ENCODE assay signal across 15 cellular contexts in genomic region chr12:127286281-127286680, GRCh38.
DNase-seq lines count a peak whose midpoint lies in the region; ATAC-seq and TF ChIP-seq lines count a peak whose summit lies in the region.
"Had no signal": no experiment of that assay in that cellular context is flagged by ENCODE, and none has a peak within 500 bp of the region (broad histone marks: within the 10 kb centered on the region; RNA-seq: fewer than 3 reads in every experiment).

No MANE protein-coding gene starts in this region.

- no peak for TF ChIP-seq CTCF in colonic mucosa (IDR thresholded peaks at IDR 0.05)
- TF ChIP-seq CTCF in psoas muscle (IDR thresholded peaks at IDR 0.05): no peak

- H4K20me1 ChIP-seq in GM23248 (ENCODE audit: insufficient read depth): no peaks in the 10 kb centered on the region
- H4K20me1 ChIP-seq: BLaER1 had no signal

- no peak overlapping the region for H2AFZ ChIP-seq in GM23248
- H2AFZ ChIP-seq: GM23338 had no signal

- no peaks in the 10 kb centered on the region for H3K79me2 ChIP-seq in GM23248 (ENCODE audit: insufficient read depth)

- H3K27me3 ChIP-seq in GM23248 (replicated peaks; ENCODE audit: insufficient read depth) (no peaks in the 10 kb centered on the region), SJSA1 (replicated peaks) (no peaks in the 10 kb centered on the region), colonic mucosa (no peaks in the 10 kb centered on the region), psoas muscle (ENCODE audit: insufficient read depth in 3 of 3, low read length in 2 of 3) (no peaks in the 10 kb centered on the region)
- H3K27me3 ChIP-seq: BLaER1 had no signal

- H3K4me3 ChIP-seq in GM23248 (no peak overlapping the region), SJSA1 (no peak overlapping the region), colonic mucosa (no peak overlapping the region), psoas muscle (no peak overlapping the region)
- H3K4me3 ChIP-seq: A549, BLaER1, GM12878, GM23338 had no signal

- H3F3A ChIP-seq in GM23248 (ENCODE audit: insufficient read depth): peaks cover 25% of the 10 kb centered on the region

- intact Hi-C loops in colonic mucosa (cut with DNase I) (no loop called here), psoas muscle (cut with DNase I) (no loop called here)

- H3K4me2 ChIP-seq in GM23248 (ENCODE audit: unreplicated experiment): no peak overlapping the region
- H3K4me2 ChIP-seq: A549, BLaER1, GM23338 had no signal

- no peaks in the 10 kb centered on the region for H3K36me3 ChIP-seq in GM23248 (ENCODE audit: low read depth)
- H3K36me3 ChIP-seq in SJSA1: no peaks in the 10 kb centered on the region
- H3K36me3 ChIP-seq in colonic mucosa: no peaks in the 10 kb centered on the region
- H3K36me3 ChIP-seq in psoas muscle (ENCODE audit: insufficient read depth in 1 of 2, low read depth in 1 of 2): no peaks in the 10 kb centered on the region
- H3K36me3 ChIP-seq: BLaER1 had no signal

- WGBS in GM23248 (ENCODE audit: low coverage in 1 of 2, low lambda C conversion rate in 2 of 2, missing lambda C conversion rate in 2 of 2), 2 experiments: 92 to 95% methylated on average over 3 of the region's 3 CpGs
- WGBS in psoas muscle, 3 donors: 69 to 88% (median 87%) methylated on average over 3 of the region's 3 CpGs

- H3K27ac ChIP-seq in GM23248 (peak overlapping the region; percentile 99), SJSA1 (peak overlapping the region; percentile 98), epithelial cell of prostate (peak overlapping the region; percentile 100), colonic mucosa (no peak overlapping the region), psoas muscle (no peak overlapping the region)
- H3K27ac ChIP-seq: A549, BLaER1 had no signal

- H3K9me3 ChIP-seq in GM23248 (ENCODE audit: low read depth) (no peaks in the 10 kb centered on the region), SJSA1 (replicated peaks) (no peaks in the 10 kb centered on the region), colonic mucosa (no peaks in the 10 kb centered on the region), psoas muscle (no peaks in the 10 kb centered on the region)
- H3K9me3 ChIP-seq: A549, BLaER1 had no signal

- H3K9ac ChIP-seq in GM23248 (no peak overlapping the region), colonic mucosa (ENCODE audit: low read depth in 2 of 2, low read length in 2 of 2) (no peak overlapping the region)
- H3K9ac ChIP-seq: BLaER1 had no signal

- no peak for DNase-seq in GM23248
- no peak for DNase-seq in SJSA1 (ENCODE audit: low read depth in 1 of 2, low spot score in 2 of 2)
- DNase-seq in epithelial cell of prostate (ENCODE audit: low read depth, low spot score): no peak
- DNase-seq in colonic mucosa: no peak
- DNase-seq in psoas muscle: no peak
- DNase-seq: AML-193; CD8-positive, alpha-beta memory T cell; DMS 273 treated with DMSO at 0.1 percent for 48 hours; DMS79; H7 had no signal

- ATAC-seq in HG02852 (IDR thresholded peaks at IDR 0.05; ENCODE audit: unreplicated experiment) (no peak), psoas muscle (no peak)
- ATAC-seq: A549, GM12878, GM23338 had no signal

- H3K4me1 ChIP-seq in GM23248 (ENCODE audit: insufficient read depth): peaks cover 26% of the 10 kb centered on the region
- peaks cover 28% of the 10 kb centered on the region for H3K4me1 ChIP-seq in SJSA1 (replicated peaks)
- no peaks in the 10 kb centered on the region for H3K4me1 ChIP-seq in colonic mucosa
- no peaks in the 10 kb centered on the region for H3K4me1 ChIP-seq in psoas muscle
- H3K4me1 ChIP-seq: A549, BLaER1 had no signal

- in situ Hi-C loops in GM23248 (cut with MboI): no loop called here

- H3K9me2 ChIP-seq in GM23248 (ENCODE audit: insufficient read depth): no peaks in the 10 kb centered on the region

Comparison
In these comparisons a context has a peak if more than half of its experiments do, and no peak if none do; other contexts are left out.
1. H3K27ac ChIP-seq: peak in GM23248 (single experiment), SJSA1 (single experiment) and epithelial cell of prostate (single experiment); none in colonic mucosa (single experiment) and psoas muscle (single experiment).